In genomic region chr3:123013876-123014275, GRCh38 we compare ENCODE assay signal across 21 cellular contexts. TPM values are rescaled to one million over a fixed set of nuclear protein-coding genes. Genes with fewer than 3 reads are reported as not detected.
DNase-seq lines count a peak whose midpoint lies in the region; ATAC-seq and TF ChIP-seq lines count a peak whose summit lies in the region.
"Had no signal": no experiment of that assay in that cellular context is flagged by ENCODE, and none has a peak within 500 bp of the region (broad histone marks: within the 10 kb centered on the region; RNA-seq: fewer than 3 reads in every experiment).

No MANE protein-coding gene starts in this region.

- DNase-seq in NCI-H82 (lab: John Stamatoyannopoulos, UW) (peak; percentile 30), NCI-H82 treated with DMSO at 0.1 percent for 48 hours (lab: John Stamatoyannopoulos, UW; ENCODE audit: unreplicated experiment) (no peak), NCI-H526 treated with DMSO at 0.1 percent for 48 hours (lab: John Stamatoyannopoulos, UW) (peak; percentile 39), left ventricle myocardium superior (no peak), WERI-Rb-1 (no peak)
- DNase-seq: DMS79, H9, HFFc6, NCI-H187, NCI-H2107, NCI-H2227 treated with DMSO at 0.1 percent for 48 hours, NCI-H510A, NCI-H774, PC-3, T-helper 1 cell had no signal

- no peaks in the 10 kb centered on the region for H3K36me3 ChIP-seq in WERI-Rb-1
- H3K36me3 ChIP-seq: SJSA1 had no signal

- peak; percentile 53 for ATAC-seq in left ventricle myocardium superior
- ATAC-seq in GM19035 (IDR thresholded peaks at IDR 0.05; ENCODE audit: unreplicated experiment): no peak
- ATAC-seq in GM18858 (IDR thresholded peaks at IDR 0.05; ENCODE audit: unreplicated experiment): no peak
- ATAC-seq: PC-3 had no signal

- intact Hi-C loops in left ventricle myocardium superior (cut with micrococcal nuclease): no loop called here

- H3K9me3 ChIP-seq in WERI-Rb-1 (ENCODE audit: severe bottlenecking): no peaks in the 10 kb centered on the region
- H3K9me3 ChIP-seq: SJSA1 had no signal

- no peak overlapping the region for H3K27ac ChIP-seq in WERI-Rb-1
- H3K27ac ChIP-seq: RWPE1, SJSA1 had no signal

- H3K4me3 ChIP-seq in WERI-Rb-1 (ENCODE audit: low read depth, low read length): no peak overlapping the region
- H3K4me3 ChIP-seq: SJSA1 had no signal

- TF ChIP-seq CTCF in WERI-Rb-1 (IDR thresholded peaks at IDR 0.05; ENCODE audit: low read depth, low read length): no peak

- no peaks in the 10 kb centered on the region for H3K27me3 ChIP-seq in WERI-Rb-1 (ENCODE audit: insufficient read depth, low read depth, severe bottlenecking)

RNA-seq across cellular contexts. Expression of gene SEMA5B, which starts 13.7 kb away (rescaled TPM):
- total RNA-seq in left ventricle myocardium superior: 4.2 TPM
- total RNA-seq: A172, HFFc6, M059J, SJSA1 had no signal

RNA-seq across cellular contexts. Expression of gene PDIA5, which starts 52.9 kb away (rescaled TPM):
- total RNA-seq in left ventricle myocardium superior: 4.8 TPM

Comparison
In these comparisons a context has a peak if more than half of its experiments do, and no peak if none do; other contexts are left out.
1. DNase-seq: peak in NCI-H82 (single experiment) and NCI-H526 treated with DMSO at 0.1 percent for 48 hours (single experiment); none in NCI-H82 treated with DMSO at 0.1 percent for 48 hours (single experiment), left ventricle myocardium superior (single experiment) and WERI-Rb-1 (single experiment).